29 cellular contexts compared by ENCODE assay signal in the genomic region with DNA sequence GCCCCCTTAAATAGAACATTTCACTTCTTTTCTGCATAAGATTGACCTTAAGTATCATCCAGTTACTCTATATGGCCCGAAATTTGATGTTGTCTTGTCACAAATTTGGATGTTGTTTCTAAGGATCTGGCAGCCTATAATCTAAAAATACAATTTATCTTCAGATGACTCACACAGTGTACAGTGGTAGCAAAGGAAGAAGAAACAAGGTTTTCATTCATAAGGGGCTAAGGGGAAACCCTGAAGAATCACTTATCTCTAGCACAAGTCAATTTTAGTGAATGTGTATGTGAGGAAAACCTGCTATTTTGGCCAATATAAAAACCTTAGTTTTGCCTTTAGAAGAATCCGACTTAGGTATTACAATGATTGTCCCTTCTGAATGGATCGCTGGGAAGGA.
"Had no signal": no experiment of that assay in that cellular context is flagged by ENCODE, and none has a peak within 500 bp of the region (broad histone marks: within the 10 kb centered on the region; RNA-seq: fewer than 3 reads in every experiment).

No MANE protein-coding gene starts in this region.

- H3K27ac ChIP-seq: SJSA1 had no signal

- H3K9me3 ChIP-seq: SJSA1 had no signal

- DNase-seq: activated CD4-positive, alpha-beta T cell treated with anti-CD3 and anti-CD28 coated beads for 36 hours; activated CD4-positive, alpha-beta T cell treated with anti-CD3 and anti-CD28 coated beads, Interleukin-2, amount 10 ng/mL, durations not matched to agents 7 days and 5 days; activated CD4-positive, alpha-beta T cell treated with anti-CD3 and anti-CD28 coated beads, Interleukin-2, amount 50 U/mL, for 48 hours; activated CD8-positive, alpha-beta memory T cell treated with anti-CD3 and anti-CD28 coated beads, Interleukin-2, amount 50 U/mL, for 4 hours; activated CD8-positive, alpha-beta T cell treated with anti-CD3 and anti-CD28 coated beads, Interleukin-2, amount 10 ng/mL, durations not matched to agents 7 days and 5 days; activated gamma-delta T cell treated with Interleukin-2 at 50 U/mL for 16 hours; activated naive CD4-positive, alpha-beta T cell treated with anti-CD3 and anti-CD28 coated beads for 36 hours; activated T-cell treated with anti-CD3 and anti-CD28 coated beads for 4 hours; activated T-cell treated with anti-CD3 and anti-CD28 coated beads, Interleukin-2, amount 50 U/mL, for 4 hours; anterior cingulate cortex; caudate nucleus; cerebellar nuclear complex; Karpas-422; KBM-7; NCI-H1105; NCI-H1417 treated with DMSO at 0.1 percent for 48 hours; NCI-H187 treated with DMSO at 0.1 percent for 48 hours; NCI-H2081 treated with DMSO at 0.1 percent for 48 hours; NCI-H226; NCI-H446 treated with DMSO at 0.1 percent for 48 hours; NCI-H524; NCI-H69; NCI-H82; SHP77 had no signal

- H3K4me1 ChIP-seq: SJSA1 had no signal

- H3K27me3 ChIP-seq: SJSA1 had no signal

- H3K4me3 ChIP-seq: SJSA1 had no signal

- ATAC-seq: activated CD4-positive, alpha-beta T cell treated with anti-CD3 and anti-CD28 coated beads for 36 hours; activated CD4-positive, CD25-positive, alpha-beta regulatory T cell treated with anti-CD3 and anti-CD28 coated beads, Interleukin-2, amount 50 U/mL, for 24 hours; activated CD8-positive, alpha-beta T cell treated with anti-CD3 and anti-CD28 coated beads, Interleukin-2, amount 10 ng/mL, durations not matched to agents 7 days and 5 days; activated naive CD4-positive, alpha-beta T cell treated with anti-CD3 and anti-CD28 coated beads, Interleukin-2, amount 50 U/mL, for 72 hours; activated T-cell treated with anti-CD3 and anti-CD28 coated beads, Interleukin-2, amount 50 U/mL, for 4 hours; Panc1; WTC11 had no signal

- H3K36me3 ChIP-seq: SJSA1 had no signal
